Comparison of ENCODE assay signal across 8 cellular contexts in the genomic region with DNA sequence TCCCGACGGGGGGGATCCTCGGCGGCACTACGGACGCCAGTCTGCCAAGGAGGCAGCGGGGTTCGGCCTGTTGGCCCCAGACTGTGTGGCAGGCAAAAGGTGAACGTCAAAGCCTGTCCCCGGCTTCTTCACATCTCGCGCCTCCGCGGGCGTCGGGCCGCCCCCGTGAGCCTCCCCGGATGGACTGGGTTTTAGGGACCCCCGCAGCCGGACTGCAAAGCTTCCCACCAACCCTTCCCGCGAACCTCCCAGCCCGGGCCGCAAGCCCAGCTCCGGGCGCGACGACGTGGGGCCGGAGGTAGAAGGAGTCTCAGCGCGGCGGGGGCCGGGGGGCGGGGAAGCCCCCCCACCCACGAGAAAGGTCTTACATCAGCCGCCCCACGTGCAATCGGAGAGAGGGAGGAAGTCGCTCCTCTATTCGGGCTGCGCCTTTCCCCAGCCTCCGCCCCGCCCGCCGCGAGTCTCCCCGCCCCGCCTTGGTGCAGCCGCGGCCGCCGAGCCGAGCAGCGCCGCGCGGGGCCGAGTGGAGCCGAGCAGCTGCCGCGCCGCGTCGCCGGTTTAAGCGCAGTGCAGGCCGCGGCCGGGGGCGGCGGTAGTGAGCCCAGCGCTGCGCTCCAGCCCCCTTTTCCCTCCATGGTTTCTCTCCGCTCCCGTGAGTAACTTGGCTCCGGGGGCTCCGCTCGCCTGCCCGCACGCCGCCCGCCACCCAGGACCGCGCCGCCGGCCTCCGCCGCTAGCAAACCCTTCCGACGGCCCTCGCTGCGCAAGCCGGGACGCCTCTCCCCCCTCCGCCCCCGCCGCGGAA. TPM values are rescaled to one million over a fixed set of nuclear protein-coding genes. Genes with fewer than 3 reads are reported as not detected.
A peak's percentile ranks its signal among the peaks of the same experiment; 100 is the strongest.
DNase-seq lines count a peak whose midpoint lies in the region; ATAC-seq and TF ChIP-seq lines count a peak whose summit lies in the region.

TSS of gene ANP32B (plus strand) at position 623 of the 805 bp plus-strand sequence. CDS start 215 bp downstream, outside the sequence.

- peaks cover 2% of the 10 kb centered on the region for H3K36me3 Mint-ChIP-seq in T-helper 1 cell treated with Interleukin-12 subunit alpha and Interleukin-12 subunit beta and Interleukin-4 antibody, amounts not matched to agents 30 μg/mL and 1 μg/mL, for 36 hours (ENCODE audit: low read depth)

- no peaks in the 10 kb centered on the region for H3K36me3 ChIP-seq in left ventricle myocardium inferior
- no peaks in the 10 kb centered on the region for H3K36me3 ChIP-seq in psoas muscle (ENCODE audit: insufficient read depth in 1 of 2, low read depth in 1 of 2)
- H3K36me3 ChIP-seq in urinary bladder (ENCODE audit: insufficient read depth) = no peaks in the 10 kb centered on the region

- WGBS in psoas muscle, 3 donors = 1 to 4% (median 1%) methylated on average over 52 to 99 of the region's 100 CpGs
- under 1% methylated on average over 100 of the region's 100 CpGs for whole genome bisulfite sequencing in urinary bladder

- H3K4me3 Mint-ChIP-seq in T-helper 1 cell treated with Interleukin-12 subunit alpha and Interleukin-12 subunit beta and Interleukin-4 antibody, amounts not matched to agents 30 μg/mL and 1 μg/mL, for 36 hours = peak within 1 kb of the TSS; percentile 76

- no peaks in the 10 kb centered on the region for H3K9me3 ChIP-seq in left ventricle myocardium inferior (replicated peaks)
- H3K9me3 ChIP-seq in psoas muscle = no peaks in the 10 kb centered on the region

- H3K27me3 Mint-ChIP-seq in T-helper 1 cell treated with Interleukin-12 subunit alpha and Interleukin-12 subunit beta and Interleukin-4 antibody, amounts not matched to agents 30 μg/mL and 1 μg/mL, for 36 hours (ENCODE audit: low read depth) = no peaks in the 10 kb centered on the region

- in situ Hi-C loops in GM13976 (cut with MboI; ENCODE audit: low sequenced_read_pairs, unreplicated experiment) = no loop called here

- TF ChIP-seq CTCF in GM13976 (IDR thresholded peaks at IDR 0.05; ENCODE audit: borderline replicate concordance, control extremely low read depth, extremely low read depth, insufficient read depth, missing control alignments) (peak; percentile 93), left ventricle myocardium inferior (IDR thresholded peaks at IDR 0.05; ENCODE audit: borderline replicate concordance) (peak; percentile 95), psoas muscle (IDR thresholded peaks at IDR 0.05) (peak; percentile 97)

- peaks cover 30% of the 10 kb centered on the region for H3K4me1 Mint-ChIP-seq in T-helper 1 cell treated with Interleukin-12 subunit alpha and Interleukin-12 subunit beta and Interleukin-4 antibody, amounts not matched to agents 30 μg/mL and 1 μg/mL, for 36 hours (ENCODE audit: low read depth)

- no peaks in the 10 kb centered on the region for H3K9me3 Mint-ChIP-seq in T-helper 1 cell treated with Interleukin-12 subunit alpha and Interleukin-12 subunit beta and Interleukin-4 antibody, amounts not matched to agents 30 μg/mL and 1 μg/mL, for 36 hours

- no peaks in the 10 kb centered on the region for H3K27me3 ChIP-seq in left ventricle myocardium inferior (ENCODE audit: low read depth)
- no peaks in the 10 kb centered on the region for H3K27me3 ChIP-seq in psoas muscle (ENCODE audit: insufficient read depth in 3 of 3, low read length in 2 of 3)

- intact Hi-C loops in left ventricle myocardium inferior (cut with micrococcal nuclease) (loop anchor here (10.0 kb wide), 1 partner anchor 52 kb away; no protein-coding TSS in a partner anchor), psoas muscle (cut with DNase I) (loop anchor here (1.0 to 5.0 kb wide), 4 partner anchors 34 to 286 kb away; partner anchors contain the start of genes NANS (in 1 of the 2) and XPA (in 1 of the 2))

- peak within 1 kb of the TSS; percentile 71 for H3K27ac Mint-ChIP-seq in T-helper 1 cell treated with Interleukin-12 subunit alpha and Interleukin-12 subunit beta and Interleukin-4 antibody, amounts not matched to agents 30 μg/mL and 1 μg/mL, for 36 hours

- H3K27ac ChIP-seq in left ventricle myocardium inferior (replicated peaks) (peak within 1 kb of the TSS; percentile 99), psoas muscle (peak within 1 kb of the TSS; percentile 98), urinary bladder (ENCODE audit: low read depth) (peak within 1 kb of the TSS; percentile 100)

- ATAC-seq in HG02763 (IDR thresholded peaks at IDR 0.05; ENCODE audit: unreplicated experiment) = peak; percentile 57
- ATAC-seq in psoas muscle = peak; percentile 79 to 91 (median 86)

- H3K4me3 ChIP-seq in left ventricle myocardium inferior (peak within 1 kb of the TSS; percentile 80), psoas muscle (peak within 1 kb of the TSS; percentile 91), urinary bladder (ENCODE audit: low read depth, low read length) (peak within 1 kb of the TSS; percentile 100)

- DNase-seq in GM13976 (ENCODE audit: low spot score) (peak; percentile 95), NCI-H1417 treated with DMSO at 0.1 percent for 48 hours (lab: John Stamatoyannopoulos, UW) (peak; percentile 72), amniotic stem cell (lab: John Stamatoyannopoulos, UW) (peak; percentile 73), left ventricle myocardium inferior (peak; percentile 93), psoas muscle (peak; percentile 93 to 95)

- H3K4me1 ChIP-seq in left ventricle myocardium inferior (peaks cover 65% of the 10 kb centered on the region), psoas muscle (peaks cover 41% of the 10 kb centered on the region), urinary bladder (ENCODE audit: insufficient read depth) (peaks cover 3% of the 10 kb centered on the region)

RNA-seq across cellular contexts. Expression of gene ANP32B, which starts in this region (rescaled TPM):
- 49.9 TPM for total RNA-seq in left ventricle myocardium inferior
- total RNA-seq in psoas muscle = 10 to 100 TPM; 52.8 to 73.9 (median 66.5) TPM
- polyA plus RNA-seq in psoas muscle = 100 to 1,000 TPM in 1 of 3 donors, 10 to 100 TPM in 2; 65.0 to 136 (median 74.2) TPM
- 11.3 TPM for total RNA-seq in urinary bladder
- 135 TPM for polyA plus RNA-seq in urinary bladder

Comparison
In these comparisons a context has a peak if more than half of its experiments do, and no peak if none do; other contexts are left out.
1. Peak in every context shown above with its lines: DNase-seq, ATAC-seq, H3K4me3 ChIP-seq and H3K27ac ChIP-seq.